In the genomic region with DNA sequence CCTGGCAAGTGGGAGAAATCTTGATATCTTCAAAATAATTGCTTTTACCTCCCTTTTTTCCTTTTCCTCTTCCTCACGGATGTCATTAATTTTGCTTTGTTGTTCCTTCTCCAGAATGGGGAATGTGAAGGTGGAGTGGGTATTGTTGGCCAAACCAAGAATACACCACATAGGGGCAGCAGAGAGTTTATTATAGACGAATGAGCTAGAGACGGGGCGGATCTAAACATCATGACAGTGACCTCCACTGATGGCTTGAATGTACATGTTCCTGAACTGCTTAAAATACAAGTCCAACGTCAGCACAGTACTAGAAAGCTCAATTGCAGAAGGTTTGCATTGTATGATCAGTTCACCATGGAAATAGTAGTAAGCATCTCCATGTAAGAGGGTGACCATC, we compare ENCODE assay signal across 8 cellular contexts.
DNase-seq lines count a peak whose midpoint lies in the region; ATAC-seq and TF ChIP-seq lines count a peak whose summit lies in the region.

No MANE protein-coding gene starts in this region.

- peak; percentile 47 for TF ChIP-seq CTCF in OCI-LY3 (IDR thresholded peaks at IDR 0.05; ENCODE audit: low read depth, low read length)

- no peaks in the 10 kb centered on the region for H3K27me3 ChIP-seq in H7 (ENCODE audit: control insufficient read depth, insufficient read depth, low read length)
- H3K27me3 ChIP-seq in OCI-LY3 (ENCODE audit: low read depth, low read length), result peaks cover 34% of the 10 kb centered on the region

- no peaks in the 10 kb centered on the region for H3K79me2 ChIP-seq in OCI-LY3 (ENCODE audit: low read length)

- H3K4me2 ChIP-seq in OCI-LY3 (ENCODE audit: low read length), result no peak overlapping the region

- H3K36me3 ChIP-seq in H7 (replicated peaks; ENCODE audit: control insufficient read depth, insufficient read depth, low read length) (no peaks in the 10 kb centered on the region), OCI-LY3 (replicated peaks; ENCODE audit: low read depth, low read length) (no peaks in the 10 kb centered on the region)

- peak; percentile 47 for DNase-seq in D341Med (ENCODE audit: low spot score)
- DNase-seq in H7, result peak; percentile 61
- peak; percentile 68 for DNase-seq in iPS-NIHi11 (ENCODE audit: low spot score)
- DNase-seq in SIG-M5 (lab: John Stamatoyannopoulos, UW), result no peak
- no peak for DNase-seq in NCI-H1436 (lab: John Stamatoyannopoulos, UW)
- DNase-seq in left ventricle myocardium superior, result no peak

- H3K27ac ChIP-seq in OCI-LY3 (ENCODE audit: low read length), result no peak overlapping the region

- H3K9me3 ChIP-seq in OCI-LY3 (ENCODE audit: insufficient read depth, low read length), result no peaks in the 10 kb centered on the region

- no peaks in the 10 kb centered on the region for H4K20me1 ChIP-seq in OCI-LY3 (ENCODE audit: insufficient read depth, low read length)

- H3K4me1 ChIP-seq in OCI-LY3 (ENCODE audit: low read length), result no peaks in the 10 kb centered on the region

- no peak overlapping the region for H2AFZ ChIP-seq in OCI-LY3 (ENCODE audit: low read depth, low read length)

- intact Hi-C loops in left ventricle myocardium superior (cut with micrococcal nuclease), result no loop called here

- H3K9ac ChIP-seq in OCI-LY3 (ENCODE audit: low read length), result no peak overlapping the region

- H3K4me3 ChIP-seq in H7 (ENCODE audit: insufficient read depth, low read depth, low read length) (no peak overlapping the region), OCI-LY3 (ENCODE audit: low read length) (no peak overlapping the region)

- ATAC-seq in GM21526 (IDR thresholded peaks at IDR 0.05; ENCODE audit: low FRiP score, unreplicated experiment) (no peak), left ventricle myocardium superior (no peak)

Comparison
In these comparisons a context has a peak if more than half of its experiments do, and no peak if none do; other contexts are left out.
1. DNase-seq: peak in D341Med (single experiment), H7 (single experiment) and iPS-NIHi11 (single experiment); none in SIG-M5 (single experiment), NCI-H1436 (single experiment) and left ventricle myocardium superior (single experiment).